20 cellular contexts compared by ENCODE assay signal in the genomic region with DNA sequence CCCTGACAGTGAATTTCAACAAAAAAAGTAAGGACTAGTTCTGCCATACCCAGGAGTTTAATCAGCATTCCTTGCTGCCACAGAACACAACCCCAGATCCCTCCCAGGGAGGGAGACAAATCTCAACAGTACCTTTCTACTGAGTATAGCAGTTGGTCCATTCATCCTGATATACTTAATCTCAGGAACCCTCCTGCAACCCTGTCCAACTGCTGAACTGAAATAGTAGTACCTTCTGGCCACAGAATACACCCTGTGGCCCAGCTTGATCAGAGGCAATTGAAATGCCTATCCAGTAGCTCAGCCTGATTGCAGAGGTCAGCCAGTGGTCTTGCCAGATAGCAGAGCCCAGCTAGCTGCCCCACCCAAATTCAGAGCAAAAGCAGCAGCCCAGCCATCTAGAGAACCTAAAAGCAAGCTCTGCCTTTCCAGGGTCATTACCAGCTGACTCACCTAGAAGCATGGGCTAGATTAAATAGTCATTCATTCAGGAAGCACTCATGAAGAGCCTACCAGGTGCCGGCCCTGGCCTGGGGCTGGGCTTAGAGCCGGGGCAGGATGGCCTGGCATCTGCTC. TPM values are rescaled to one million over a fixed set of nuclear protein-coding genes. Genes with fewer than 3 reads are reported as not detected.
DNase-seq lines count a peak whose midpoint lies in the region; ATAC-seq and TF ChIP-seq lines count a peak whose summit lies in the region.
"Had no signal": no experiment of that assay in that cellular context is flagged by ENCODE, and none has a peak within 500 bp of the region (broad histone marks: within the 10 kb centered on the region; RNA-seq: fewer than 3 reads in every experiment).

No MANE protein-coding gene starts in this region.

- POLR2A ChIA-PET in MCF 10A (lab: Yijun Ruan, JAX) = no interaction called here

- intact Hi-C loops in mammary epithelial cell (cut with micrococcal nuclease) = no loop called here
- intact Hi-C loops in MCF 10A (cut with micrococcal nuclease) = no loop called here
- intact Hi-C loops in upper lobe of right lung (cut with DNase I) = no loop called here

- H3K4me3 Mint-ChIP-seq in MCF 10A (ENCODE audit: unreplicated experiment) (no peak overlapping the region), chondrocyte (ENCODE audit: unreplicated experiment) (no peak overlapping the region), progenitor cell of endocrine pancreas (ENCODE audit: low read depth) (no peak overlapping the region)
- H3K4me3 Mint-ChIP-seq: CD14-positive monocyte, H9 had no signal

- in situ Hi-C loops in mammary epithelial cell (cut with MboI; ENCODE audit: low sequenced_read_pairs in 2 of 2) = no loop called here

- H3K9me3 Mint-ChIP-seq in MCF 10A (ENCODE audit: unreplicated experiment) = no peaks in the 10 kb centered on the region
- no peaks in the 10 kb centered on the region for H3K9me3 Mint-ChIP-seq in chondrocyte (ENCODE audit: low read depth)
- H3K9me3 Mint-ChIP-seq in progenitor cell of endocrine pancreas (ENCODE audit: low read depth) = peaks cover 4% of the 10 kb centered on the region

- BruUV-seq in mammary epithelial cell (replicated peaks; lab: Mats Ljungman, UMichigan) (no TSS peak), MCF 10A (replicated peaks; lab: Mats Ljungman, UMichigan) (no TSS peak)

- CTCF ChIA-PET in mammary epithelial cell (lab: Charles Lee; ENCODE audit: low non-redundant PET) = no interaction called here
- CTCF ChIA-PET in MCF 10A (lab: Yijun Ruan, JAX) = interaction anchor here (0.6 kb wide), 1 partner anchor 117 kb away, joined by 3 read pairs; no protein-coding TSS in a partner anchor

- no peak overlapping the region for H2AFZ ChIP-seq in mammary epithelial cell (ENCODE audit: low read depth, low read length)

- H3K4me3 ChIP-seq in mammary epithelial cell (replicated peaks in 1 of 3; ENCODE audit: insufficient read depth in 1 of 3, low read depth in 2 of 3, low read length in 3 of 3) (no peak overlapping the region), upper lobe of right lung (no peak overlapping the region)

- H3K36me3 Mint-ChIP-seq in MCF 10A (ENCODE audit: insufficient read depth, unreplicated experiment) = no peaks in the 10 kb centered on the region
- no peaks in the 10 kb centered on the region for H3K36me3 Mint-ChIP-seq in chondrocyte (ENCODE audit: low read depth)
- peaks cover 4% of the 10 kb centered on the region for H3K36me3 Mint-ChIP-seq in progenitor cell of endocrine pancreas (ENCODE audit: insufficient read depth)
- H3K36me3 Mint-ChIP-seq: CD14-positive monocyte had no signal

- H3K4me1 Mint-ChIP-seq in MCF 10A (ENCODE audit: insufficient read depth, unreplicated experiment) (no peaks in the 10 kb centered on the region), chondrocyte (ENCODE audit: low read depth) (peaks cover 4% of the 10 kb centered on the region), progenitor cell of endocrine pancreas (ENCODE audit: low read depth) (no peaks in the 10 kb centered on the region)
- H3K4me1 Mint-ChIP-seq: CD14-positive monocyte, H9 had no signal

- TF ChIP-seq CTCF in mammary epithelial cell (conservative IDR thresholded peaks at IDR 0.05 in 1 of 2, IDR thresholded peaks at IDR 0.05 in 1 of 2; ENCODE audit: extremely low read depth in 1 of 2, insufficient read depth in 1 of 2, low read depth in 1 of 2, low read length in 2 of 2) (no peak), MCF 10A (IDR thresholded peaks at IDR 0.05; ENCODE audit: unreplicated experiment) (no peak), chondrocyte (IDR thresholded peaks at IDR 0.05) (no peak), progenitor cell of endocrine pancreas (IDR thresholded peaks at IDR 0.05; ENCODE audit: unreplicated experiment) (no peak), upper lobe of right lung (IDR thresholded peaks at IDR 0.05) (no peak)

- dilution Hi-C loops in mammary epithelial cell (cut with HindIII; ENCODE audit: low sequenced_read_pairs) = no loop called here

- H3K27me3 ChIP-seq in mammary epithelial cell (ENCODE audit: insufficient read depth, low read length) (no peaks in the 10 kb centered on the region), upper lobe of right lung (no peaks in the 10 kb centered on the region)

- no peak for ATAC-seq in upper lobe of right lung
- ATAC-seq in HG03196 (IDR thresholded peaks at IDR 0.05; ENCODE audit: unreplicated experiment) = no peak

- DNase-seq in mammary epithelial cell (peak; percentile 34), MCF 10A (ENCODE audit: unreplicated experiment) (no peak), NCI-H226 (peak; percentile 98), chondrocyte (ENCODE audit: low spot score) (peak; percentile 43), progenitor cell of endocrine pancreas (ENCODE audit: low spot score, unreplicated experiment) (no peak), upper lobe of right lung (no peak)
- DNase-seq in stimulated activated naive CD4-positive, alpha-beta T cell (lab: John Stamatoyannopoulos, UW) = no peak
- DNase-seq: 8988T, Caco-2, DMS79, GF-D8, H9, KBM-7, MM.1S, NCI-H1105, NCI-H187, NCI-H510A, SW 1271 had no signal

- H3K9ac ChIP-seq in mammary epithelial cell (ENCODE audit: insufficient read depth, low read length) = no peak overlapping the region

- WGBS in mammary epithelial cell (ENCODE audit: low coverage, missing lambda C conversion rate) = no CpG with 5 or more reads among the region's 2 CpGs

- no peak overlapping the region for H3K4me2 ChIP-seq in mammary epithelial cell (ENCODE audit: insufficient read depth, low read depth, low read length)

- H3K79me2 ChIP-seq in mammary epithelial cell (ENCODE audit: insufficient read depth, low read length) = no peaks in the 10 kb centered on the region

- H3K9me3 ChIP-seq in mammary epithelial cell (replicated peaks; ENCODE audit: insufficient read depth, low read length) = no peaks in the 10 kb centered on the region
- H3K9me3 ChIP-seq in upper lobe of right lung = no peaks in the 10 kb centered on the region

- H3K27me3 Mint-ChIP-seq in MCF 10A (ENCODE audit: insufficient read depth, unreplicated experiment) = no peaks in the 10 kb centered on the region
- H3K27me3 Mint-ChIP-seq in chondrocyte (ENCODE audit: low read depth) = no peaks in the 10 kb centered on the region
- H3K27me3 Mint-ChIP-seq in progenitor cell of endocrine pancreas = no peaks in the 10 kb centered on the region

- H3K27ac ChIP-seq in mammary epithelial cell (ENCODE audit: insufficient read depth, low read depth, low read length) (no peak overlapping the region), upper lobe of right lung (no peak overlapping the region)

- H4K20me1 ChIP-seq in mammary epithelial cell (ENCODE audit: insufficient read depth, low read length) = no peaks in the 10 kb centered on the region

- H3K27ac Mint-ChIP-seq in MCF 10A (ENCODE audit: low read depth, unreplicated experiment) = no peak overlapping the region
- no peak overlapping the region for H3K27ac Mint-ChIP-seq in chondrocyte (ENCODE audit: unreplicated experiment)
- peak overlapping the region; percentile 56 for H3K27ac Mint-ChIP-seq in progenitor cell of endocrine pancreas
- H3K27ac Mint-ChIP-seq: CD14-positive monocyte had no signal

- H3K36me3 ChIP-seq in mammary epithelial cell (ENCODE audit: insufficient read depth, low read length) = no peaks in the 10 kb centered on the region
- H3K36me3 ChIP-seq in upper lobe of right lung = no peaks in the 10 kb centered on the region

- H3K4me1 ChIP-seq in mammary epithelial cell (ENCODE audit: insufficient read depth, low read length) (no peaks in the 10 kb centered on the region), upper lobe of right lung (no peaks in the 10 kb centered on the region)
- H3K4me1 ChIP-seq: Caco-2 had no signal

RNA-seq across cellular contexts. Expression of gene RHOJ, which starts 40.0 kb away (rescaled TPM):
- total RNA-seq in mammary epithelial cell = 10 to 100 TPM in 1 of 2 donors, 1 to 10 TPM in 1; 4.5 to 10.5 TPM
- polyA plus RNA-seq in mammary epithelial cell = 11.2 TPM
- 0.93 TPM for polyA minus RNA-seq in mammary epithelial cell
- total RNA-seq in MCF 10A (2022) = not detected in 2 replicates
- 37.1 to 55.1 TPM (median 39.2 TPM) in 3 replicates for total RNA-seq in chondrocyte
- total RNA-seq in progenitor cell of endocrine pancreas = 1.8 and 1.9 TPM in 2 replicates
- total RNA-seq in upper lobe of right lung = 38.6 TPM
- total RNA-seq: Caco-2, H9 had no signal
- polyA plus RNA-seq: CD14-positive monocyte had no signal

Comparison
In these comparisons a context has a peak if more than half of its experiments do, and no peak if none do; other contexts are left out.
1. DNase-seq: peak in mammary epithelial cell (single experiment), NCI-H226 (single experiment) and chondrocyte (single experiment); none in MCF 10A (single experiment), progenitor cell of endocrine pancreas (single experiment), stimulated activated naive CD4-positive, alpha-beta T cell (0 of 6) and upper lobe of right lung (single experiment).